Comparison of ENCODE assay signal across 8 cellular contexts in the genomic region with DNA sequence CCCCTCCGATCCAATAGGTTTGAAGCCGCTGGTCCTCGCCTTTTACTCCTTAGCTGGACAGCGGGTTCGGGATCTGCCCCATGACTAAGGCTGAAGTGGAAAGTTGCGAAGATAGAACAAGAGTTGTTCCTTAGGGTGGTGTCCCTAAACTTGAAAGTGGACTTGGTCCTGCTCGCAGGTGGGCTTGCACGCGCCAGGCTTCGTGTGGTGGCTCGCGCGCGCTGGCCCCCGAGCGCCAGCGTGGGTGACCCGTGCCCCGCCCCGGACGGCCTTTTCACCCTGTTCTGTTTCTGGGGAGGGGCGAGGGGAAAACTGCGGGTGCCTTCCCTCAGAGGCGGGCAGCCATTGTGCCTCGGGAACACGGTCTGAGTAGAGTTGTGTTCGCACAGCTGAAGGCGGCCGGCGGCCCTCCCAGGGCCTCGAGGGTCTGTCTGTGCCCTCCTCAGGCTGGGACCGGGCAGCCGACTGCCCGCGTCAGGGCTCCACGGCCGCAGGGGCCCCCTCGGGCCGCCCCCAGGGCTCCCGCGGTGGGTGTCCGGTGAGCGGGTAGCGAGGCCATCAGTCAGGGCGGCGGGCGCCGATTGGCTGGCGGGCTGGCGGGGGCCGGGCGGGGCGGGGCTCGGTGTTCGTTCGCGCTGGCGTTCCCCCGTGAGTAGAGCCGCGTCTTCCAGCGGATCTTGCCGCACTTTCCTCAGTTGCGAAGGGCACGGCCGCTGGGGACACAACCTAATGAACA. TPM values are rescaled to one million over a fixed set of nuclear protein-coding genes. Genes with fewer than 3 reads are reported as not detected.
DNase-seq lines count a peak whose midpoint lies in the region; ATAC-seq and TF ChIP-seq lines count a peak whose summit lies in the region.

No MANE protein-coding gene starts in this region.

- H3K36me3 ChIP-seq in Peyer's patch = no peaks in the 10 kb centered on the region

- H3K4me3 ChIP-seq in Peyer's patch = peak overlapping the region; percentile 63 to 75 (median 68)
- peak overlapping the region; percentile 58 for H3K4me3 ChIP-seq in fibroblast of mammary gland (ENCODE audit: control insufficient read depth, low read depth, low read length)

- no peaks in the 10 kb centered on the region for H3K9me3 Mint-ChIP-seq in activated T-helper 2 cell treated with anti-CD3 and anti-CD28 coated beads, Interferon-gamma antibody, Interleukin-2, Interleukin-4, amounts not matched to agents 10 μg/mL and 5 μg/mL and 100 μg/mL, durations not matched to agents 14 hours and 24 hours and 36 hours
- H3K9me3 Mint-ChIP-seq in naive thymus-derived CD8-positive, alpha-beta T cell = no peaks in the 10 kb centered on the region
- H3K9me3 Mint-ChIP-seq in stimulated activated naive B cell treated with anti-CD40 and anti-IgM and Interleukin-4, amounts not matched to agents 10 μg/mL and 1 μg/mL and 100 μg/mL, for 72 hours = no peaks in the 10 kb centered on the region

- H3K27me3 ChIP-seq in Peyer's patch = no peaks in the 10 kb centered on the region

- no peaks in the 10 kb centered on the region for H3K9me3 ChIP-seq in Peyer's patch

- H3K4me1 ChIP-seq in Peyer's patch = peaks cover 0 to 76% (median 18%) of the 10 kb centered on the region in 4 donors

- no peaks in the 10 kb centered on the region for H3K27me3 Mint-ChIP-seq in activated T-helper 2 cell treated with anti-CD3 and anti-CD28 coated beads, Interferon-gamma antibody, Interleukin-2, Interleukin-4, amounts not matched to agents 10 μg/mL and 5 μg/mL and 100 μg/mL, durations not matched to agents 14 hours and 24 hours and 36 hours (ENCODE audit: low read depth)
- no peaks in the 10 kb centered on the region for H3K27me3 Mint-ChIP-seq in naive thymus-derived CD8-positive, alpha-beta T cell
- no peaks in the 10 kb centered on the region for H3K27me3 Mint-ChIP-seq in stimulated activated naive B cell treated with anti-CD40 and anti-IgM and Interleukin-4, amounts not matched to agents 10 μg/mL and 1 μg/mL and 100 μg/mL, for 72 hours

- DNase-seq in COR-L47 (lab: John Stamatoyannopoulos, UW) (peak; percentile 74), HT-29 (ENCODE audit: low spot score) (peak; percentile 73), Peyer's patch (peak; percentile 83 to 95 (median 93)), fibroblast of mammary gland (ENCODE audit: low read depth) (peak; percentile 64)
- DNase-seq in activated T-helper 2 cell treated with anti-CD3 and anti-CD28 coated beads, Interferon-gamma antibody, Interleukin-2, Interleukin-4, amounts not matched to agents 10 μg/mL and 5 μg/mL and 100 μg/mL, durations not matched to agents 14 hours and 24 hours and 36 hours (ENCODE audit: low spot score) = peak; percentile 75
- peak; percentile 59 to 86 (median 78) for DNase-seq in naive thymus-derived CD8-positive, alpha-beta T cell
- DNase-seq in stimulated activated naive B cell treated with anti-CD40 and anti-IgM and Interleukin-4, amounts not matched to agents 10 μg/mL and 1 μg/mL and 100 μg/mL, for 72 hours = peak; percentile 73

- POLR2A ChIA-PET in naive thymus-derived CD8-positive, alpha-beta T cell (lab: Charles Lee) = interaction anchor here (0.5 to 2.7 kb wide), 6 partner anchors 12 to 59 kb away, joined by 3 to 20 read pairs (median 4); partner anchors contain the start of gene RREB1

- TF ChIP-seq CTCF in Peyer's patch (IDR thresholded peaks at IDR 0.05) = no peak
- TF ChIP-seq CTCF in fibroblast of mammary gland (conservative IDR thresholded peaks at IDR 0.05; ENCODE audit: control insufficient read depth, insufficient read depth, low read depth, low read length) = no peak

- intact Hi-C loops in activated T-helper 2 cell treated with anti-CD3 and anti-CD28 coated beads, Interferon-gamma antibody, Interleukin-2, Interleukin-4, amounts not matched to agents 10 μg/mL and 5 μg/mL and 100 μg/mL, durations not matched to agents 14 hours and 24 hours and 36 hours (cut with micrococcal nuclease) = no loop called here

- TF ChIP-seq POLR2A in Peyer's patch (IDR thresholded peaks at IDR 0.05) = peak in 1 of 2 donors; percentile 26

- H3K36me3 Mint-ChIP-seq in activated T-helper 2 cell treated with anti-CD3 and anti-CD28 coated beads, Interferon-gamma antibody, Interleukin-2, Interleukin-4, amounts not matched to agents 10 μg/mL and 5 μg/mL and 100 μg/mL, durations not matched to agents 14 hours and 24 hours and 36 hours (ENCODE audit: low read depth) = peaks cover 9% of the 10 kb centered on the region
- H3K36me3 Mint-ChIP-seq in naive thymus-derived CD8-positive, alpha-beta T cell = no peaks in the 10 kb centered on the region
- H3K36me3 Mint-ChIP-seq in stimulated activated naive B cell treated with anti-CD40 and anti-IgM and Interleukin-4, amounts not matched to agents 10 μg/mL and 1 μg/mL and 100 μg/mL, for 72 hours = peaks cover 3% of the 10 kb centered on the region in 2 donors

- peak; percentile 25 for ATAC-seq in GM19468 (IDR thresholded peaks at IDR 0.05; ENCODE audit: extremely low read depth, unreplicated experiment)
- peak; percentile 74 to 81 for ATAC-seq in naive thymus-derived CD8-positive, alpha-beta T cell
- ATAC-seq in stimulated activated naive B cell treated with anti-CD40 and anti-IgM and Interleukin-4, amounts not matched to agents 10 μg/mL and 1 μg/mL and 100 μg/mL, for 72 hours (replicated peaks) = peak; percentile 80 to 86

- H3K27ac Mint-ChIP-seq in activated T-helper 2 cell treated with anti-CD3 and anti-CD28 coated beads, Interferon-gamma antibody, Interleukin-2, Interleukin-4, amounts not matched to agents 10 μg/mL and 5 μg/mL and 100 μg/mL, durations not matched to agents 14 hours and 24 hours and 36 hours = peak overlapping the region; percentile 80
- peak overlapping the region; percentile 80 to 97 (median 94) for H3K27ac Mint-ChIP-seq in naive thymus-derived CD8-positive, alpha-beta T cell
- H3K27ac Mint-ChIP-seq in stimulated activated naive B cell treated with anti-CD40 and anti-IgM and Interleukin-4, amounts not matched to agents 10 μg/mL and 1 μg/mL and 100 μg/mL, for 72 hours = peak overlapping the region; percentile 91

- H3K4me1 Mint-ChIP-seq in activated T-helper 2 cell treated with anti-CD3 and anti-CD28 coated beads, Interferon-gamma antibody, Interleukin-2, Interleukin-4, amounts not matched to agents 10 μg/mL and 5 μg/mL and 100 μg/mL, durations not matched to agents 14 hours and 24 hours and 36 hours (ENCODE audit: low read depth) = peaks cover 60% of the 10 kb centered on the region
- H3K4me1 Mint-ChIP-seq in naive thymus-derived CD8-positive, alpha-beta T cell = peaks cover 28 to 79% (median 62%) of the 10 kb centered on the region in 4 donors
- H3K4me1 Mint-ChIP-seq in stimulated activated naive B cell treated with anti-CD40 and anti-IgM and Interleukin-4, amounts not matched to agents 10 μg/mL and 1 μg/mL and 100 μg/mL, for 72 hours = peaks cover 39 to 73% of the 10 kb centered on the region in 2 donors

- peak overlapping the region; percentile 82 for H3K4me3 Mint-ChIP-seq in activated T-helper 2 cell treated with anti-CD3 and anti-CD28 coated beads, Interferon-gamma antibody, Interleukin-2, Interleukin-4, amounts not matched to agents 10 μg/mL and 5 μg/mL and 100 μg/mL, durations not matched to agents 14 hours and 24 hours and 36 hours (ENCODE audit: low read depth)
- H3K4me3 Mint-ChIP-seq in naive thymus-derived CD8-positive, alpha-beta T cell = peak overlapping the region; percentile 80 to 92 (median 88)
- H3K4me3 Mint-ChIP-seq in stimulated activated naive B cell treated with anti-CD40 and anti-IgM and Interleukin-4, amounts not matched to agents 10 μg/mL and 1 μg/mL and 100 μg/mL, for 72 hours = peak overlapping the region; percentile 84 to 86

- peak overlapping the region; percentile 88 to 99 (median 94) for H3K27ac ChIP-seq in Peyer's patch

RNA-seq across cellular contexts. Expression of gene RREB1, which starts 33.0 kb away (rescaled TPM):
- total RNA-seq in HT-29 (2014; rRNA removed; shearing (Covaris generic)) = 21.6 and 23.9 TPM in 2 replicates
- 100 to 1,000 TPM in 3 of 4 donors, 10 to 100 TPM in 1; 65.0 to 118 (median 113) TPM for total RNA-seq in Peyer's patch
- total RNA-seq in activated T-helper 2 cell treated with anti-CD3 and anti-CD28 coated beads, Interferon-gamma antibody, Interleukin-2, Interleukin-4, amounts not matched to agents 10 μg/mL and 5 μg/mL and 100 μg/mL, durations not matched to agents 14 hours and 24 hours and 36 hours = 23.1 and 23.6 TPM in 2 replicates
- total RNA-seq in naive thymus-derived CD8-positive, alpha-beta T cell = 10 to 100 TPM; 47.1 to 53.0 TPM
- 1 to 10 TPM; 2.5 to 5.8 (median 5.0) TPM for polyA plus RNA-seq in naive thymus-derived CD8-positive, alpha-beta T cell

Comparison
In these comparisons a context has a peak if more than half of its experiments do, and no peak if none do; other contexts are left out.
1. Peak in every context shown above with its lines: DNase-seq, ATAC-seq, H3K4me3 ChIP-seq and H3K27ac ChIP-seq.
2. ATAC-seq: peak in every context shown above with its lines; median percentile 83 in stimulated activated naive B cell treated with anti-CD40 and anti-IgM and Interleukin-4, amounts not matched to agents 10 μg/mL and 1 μg/mL and 100 μg/mL, for 72 hours; 78 in naive thymus-derived CD8-positive, alpha-beta T cell; 25 in GM19468.